ENCODE assay signal across 8 cellular contexts in genomic region chr1:151008244-151009205, GRCh38.
DNase-seq lines count a peak whose midpoint lies in the region; ATAC-seq and TF ChIP-seq lines count a peak whose summit lies in the region.

TSS of gene PRUNE1 (plus strand) at chr1:151008449. CDS start at chr1:151008633, 184 bp downstream.

- peak; percentile 80 for ATAC-seq in SK-N-SH treated with all-trans-retinoic acid at 6 μM for 48 hours

- CTCF ChIA-PET in HEK293T (lab: Yijun Ruan, JAX): interaction anchor here (0.8 to 1.4 kb wide), 2 partner anchors 12 to 64 kb away, joined by 3 to 4 read pairs; no protein-coding TSS in a partner anchor

- POLR2A ChIA-PET in HEK293T (lab: Yijun Ruan, JAX): interaction anchor here (0.7 kb wide), 1 partner anchor 9 kb away, joined by 3 read pairs; no protein-coding TSS in a partner anchor

- peak; percentile 99 for DNase-seq in ELR (ENCODE audit: low read depth)
- peak; percentile 100 for DNase-seq in HEK293T (ENCODE audit: extremely low spot score)
- DNase-seq in NCI-H1092 treated with DMSO at 0.1 percent for 48 hours (lab: John Stamatoyannopoulos, UW): peak; percentile 97
- peak; percentile 97 for DNase-seq in activated naive CD4-positive, alpha-beta T cell treated with anti-CD3 and anti-CD28 coated beads, Interleukin-2, amount 50 U/mL, for 16 hours
- peak; percentile 98 for DNase-seq in germinal center (ENCODE audit: low spot score)
- DNase-seq in non-pigmented ciliary epithelial cell (ENCODE audit: low read depth): peak; percentile 81
- peak; percentile 59 to 98 (median 91) for DNase-seq in substantia nigra (lab: John Stamatoyannopoulos, UW)

- H3K27ac ChIP-seq in substantia nigra (ENCODE audit: low read depth, low read length, poor library complexity, severe bottlenecking): peak within 1 kb of the TSS; percentile 99

TF ChIP-seq in HEK293T, 16 proteins besides CTCF, POLR2A, EP300 and RAD21:
- TF ChIP-seq, protein P1, sequence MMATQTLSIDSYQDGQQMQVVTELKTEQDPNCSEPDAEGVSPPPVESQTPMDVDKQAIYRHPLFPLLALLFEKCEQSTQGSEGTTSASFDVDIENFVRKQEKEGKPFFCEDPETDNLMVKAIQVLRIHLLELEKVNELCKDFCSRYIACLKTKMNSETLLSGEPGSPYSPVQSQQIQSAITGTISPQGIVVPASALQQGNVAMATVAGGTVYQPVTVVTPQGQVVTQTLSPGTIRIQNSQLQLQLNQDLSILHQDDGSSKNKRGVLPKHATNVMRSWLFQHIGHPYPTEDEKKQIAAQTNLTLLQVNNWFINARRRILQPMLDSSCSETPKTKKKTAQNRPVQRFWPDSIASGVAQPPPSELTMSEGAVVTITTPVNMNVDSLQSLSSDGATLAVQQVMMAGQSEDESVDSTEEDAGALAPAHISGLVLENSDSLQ (IDR thresholded peaks at IDR 0.05): no peak
- TF ChIP-seq L3MBTL2 (conservative IDR thresholded peaks at IDR 0.05): peak; percentile 93

TF ChIP-seq in SK-N-SH treated with all-trans-retinoic acid at 6 μM for 48 hours, 23 proteins besides CTCF, POLR2A, EP300 and RAD21:
- TF ChIP-seq ZFP30 (CRISPR knock-in tag; IDR thresholded peaks at IDR 0.05): no peak
- peak; percentile 45; the same call in 1 of the 2 replicates for TF ChIP-seq OSR1 (CRISPR knock-in tag; IDR thresholded peaks at IDR 0.05)

Comparison
In these comparisons a context has a peak if more than half of its experiments do, and no peak if none do; other contexts are left out.
1. Peak in every context shown above with its lines: DNase-seq, ATAC-seq and H3K27ac ChIP-seq.